In genomic region chr1:42751511-42752070, GRCh38 we compare ENCODE assay signal across 12 cellular contexts. TPM values are rescaled to one million over a fixed set of nuclear protein-coding genes. Genes with fewer than 3 reads are reported as not detected.
"Had no signal": no experiment of that assay in that cellular context is flagged by ENCODE, and none has a peak within 500 bp of the region (broad histone marks: within the 10 kb centered on the region; RNA-seq: fewer than 3 reads in every experiment).

No MANE protein-coding gene starts in this region.

RNA-seq across cellular contexts. Expression of gene CLDN19, which starts 11.6 kb away (rescaled TPM):
- total RNA-seq: activated B cell treated with CpG ODN at 0.5 μM for 24 hours; activated CD4-positive, alpha-beta memory T cell treated with anti-CD3 and anti-CD28 coated beads for 36 hours; activated naive CD4-positive, alpha-beta T cell treated with anti-CD3 and anti-CD28 coated beads for 36 hours; activated naive CD4-positive, alpha-beta T cell treated with anti-CD3 and anti-CD28 coated beads, Interleukin-2, amount 50 U/mL, for 72 hours; activated T-cell treated with anti-CD3 and anti-CD28 coated beads, Interleukin-2, amount 50 U/mL, for 4 hours; activated T-helper 1 cell treated with anti-CD3 and anti-CD28 coated beads, Interleukin-12 subunit alpha, Interleukin-12 subunit beta, Interleukin-2, Interleukin-4 antibody, amounts not matched to agents 30 ng/mL and 10 ng/mL and 1 ng/mL, durations not matched to agents 14 hours and 24 hours and 36 hours; bronchial epithelial cell; M059J; PC-3; Peyer's patch; SJSA1 had no signal
- polyA plus RNA-seq: SK-N-SH had no signal

RNA-seq across cellular contexts. Expression of gene TMEM269, which starts 33.2 kb away (rescaled TPM):
- total RNA-seq: Peyer's patch, SJSA1 had no signal
